1 cellular context compared by ENCODE assay signal in the genomic region with DNA sequence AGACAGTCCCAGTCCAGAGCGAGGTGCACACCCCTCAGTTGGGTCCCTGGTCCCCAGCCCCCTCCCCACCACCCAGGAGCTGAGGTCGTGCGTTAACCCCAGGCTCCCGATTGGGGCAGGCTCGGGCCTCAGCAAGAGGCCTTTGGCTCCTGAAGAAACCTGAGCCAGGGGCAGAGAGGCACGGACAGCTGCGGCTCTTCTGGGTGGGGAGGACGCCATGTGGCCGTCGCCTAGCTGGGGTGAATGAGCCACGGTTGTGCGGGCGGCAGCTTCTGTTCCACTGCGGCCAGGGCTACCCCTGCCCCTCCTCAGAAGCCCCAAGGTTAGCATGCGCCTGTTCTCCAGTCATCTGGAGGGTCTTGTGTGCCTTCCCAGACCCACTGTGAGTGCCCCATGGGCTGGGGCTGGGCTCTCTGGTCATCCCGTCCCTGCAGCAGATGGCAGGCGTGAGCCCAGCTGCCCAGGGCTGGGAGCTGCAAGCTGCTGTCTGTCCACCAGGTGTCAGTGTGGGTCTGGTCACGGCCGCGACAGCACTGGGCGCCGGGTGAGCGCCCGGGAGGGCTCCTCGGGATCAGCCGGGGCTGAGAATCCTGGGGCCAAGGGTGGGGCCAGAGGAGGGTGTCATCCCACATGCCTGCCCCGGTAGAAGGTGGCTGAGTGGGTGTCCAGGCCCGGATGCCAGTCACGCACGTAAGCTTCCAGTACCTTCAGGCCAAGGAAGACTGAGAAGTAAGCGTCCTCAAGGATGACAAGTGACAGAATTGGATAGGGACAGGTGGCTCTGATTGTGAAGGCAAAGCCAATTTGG.
TF ChIP-seq lines count a peak whose summit lies in the region.

No MANE protein-coding gene starts in this region.

TF ChIP-seq in GM12878, 131 proteins besides CTCF, POLR2A, EP300 and RAD21:
- TF ChIP-seq YY1 (IDR thresholded peaks at IDR 0.05; ENCODE audit: low read depth, low read length) (0 out of 2 replicates have a peak, but pooled peaks have one; percentile 51), SIN3A (IDR thresholded peaks at IDR 0.05; ENCODE audit: low read depth, low read length) (no peak), MTA2 (IDR thresholded peaks at IDR 0.05; ENCODE audit: low read depth) (no peak), CEBPB (IDR thresholded peaks at IDR 0.05; ENCODE audit: borderline replicate concordance in 1 of 2, low read depth in 2 of 2, low read length in 2 of 2) (no peak), ZNF384 (IDR thresholded peaks at IDR 0.05; ENCODE audit: borderline replicate concordance, low read depth, low read length) (no peak), SMC3 (IDR thresholded peaks at IDR 0.05; ENCODE audit: borderline replicate concordance, low read length) (peak; percentile 73; the same call in 1 of the 2 replicates), BMI1 (IDR thresholded peaks at IDR 0.05; ENCODE audit: borderline replicate concordance) (no peak), HCFC1 (IDR thresholded peaks at IDR 0.05; ENCODE audit: low read length) (no peak), WRNIP1 (IDR thresholded peaks at IDR 0.05; ENCODE audit: borderline replicate concordance, low read depth, low read length) (no peak), KDM1A (IDR thresholded peaks at IDR 0.05; ENCODE audit: borderline replicate concordance) (no peak), RAD51 (IDR thresholded peaks at IDR 0.05) (no peak), ZZZ3 (IDR thresholded peaks at IDR 0.05; ENCODE audit: control insufficient read depth, insufficient read length, low read depth) (no peak), POU2F2 (IDR thresholded peaks at IDR 0.05; ENCODE audit: borderline replicate concordance, low read depth, low read length) (peak; percentile 18; the same call in 1 of the 3 replicates), CHD4 (IDR thresholded peaks at IDR 0.05) (no peak)
- TF ChIP-seq, protein P1, sequence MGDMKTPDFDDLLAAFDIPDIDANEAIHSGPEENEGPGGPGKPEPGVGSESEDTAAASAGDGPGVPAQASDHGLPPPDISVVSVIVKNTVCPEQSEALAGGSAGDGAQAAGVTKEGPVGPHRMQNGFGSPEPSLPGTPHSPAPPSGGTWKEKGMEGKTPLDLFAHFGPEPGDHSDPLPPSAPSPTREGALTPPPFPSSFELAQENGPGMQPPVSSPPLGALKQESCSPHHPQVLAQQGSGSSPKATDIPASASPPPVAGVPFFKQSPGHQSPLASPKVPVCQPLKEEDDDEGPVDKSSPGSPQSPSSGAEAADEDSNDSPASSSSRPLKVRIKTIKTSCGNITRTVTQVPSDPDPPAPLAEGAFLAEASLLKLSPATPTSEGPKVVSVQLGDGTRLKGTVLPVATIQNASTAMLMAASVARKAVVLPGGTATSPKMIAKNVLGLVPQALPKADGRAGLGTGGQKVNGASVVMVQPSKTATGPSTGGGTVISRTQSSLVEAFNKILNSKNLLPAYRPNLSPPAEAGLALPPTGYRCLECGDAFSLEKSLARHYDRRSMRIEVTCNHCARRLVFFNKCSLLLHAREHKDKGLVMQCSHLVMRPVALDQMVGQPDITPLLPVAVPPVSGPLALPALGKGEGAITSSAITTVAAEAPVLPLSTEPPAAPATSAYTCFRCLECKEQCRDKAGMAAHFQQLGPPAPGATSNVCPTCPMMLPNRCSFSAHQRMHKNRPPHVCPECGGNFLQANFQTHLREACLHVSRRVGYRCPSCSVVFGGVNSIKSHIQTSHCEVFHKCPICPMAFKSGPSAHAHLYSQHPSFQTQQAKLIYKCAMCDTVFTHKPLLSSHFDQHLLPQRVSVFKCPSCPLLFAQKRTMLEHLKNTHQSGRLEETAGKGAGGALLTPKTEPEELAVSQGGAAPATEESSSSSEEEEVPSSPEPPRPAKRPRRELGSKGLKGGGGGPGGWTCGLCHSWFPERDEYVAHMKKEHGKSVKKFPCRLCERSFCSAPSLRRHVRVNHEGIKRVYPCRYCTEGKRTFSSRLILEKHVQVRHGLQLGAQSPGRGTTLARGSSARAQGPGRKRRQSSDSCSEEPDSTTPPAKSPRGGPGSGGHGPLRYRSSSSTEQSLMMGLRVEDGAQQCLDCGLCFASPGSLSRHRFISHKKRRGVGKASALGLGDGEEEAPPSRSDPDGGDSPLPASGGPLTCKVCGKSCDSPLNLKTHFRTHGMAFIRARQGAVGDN (IDR thresholded peaks at IDR 0.05) = no peak
- TF ChIP-seq, protein P2, sequence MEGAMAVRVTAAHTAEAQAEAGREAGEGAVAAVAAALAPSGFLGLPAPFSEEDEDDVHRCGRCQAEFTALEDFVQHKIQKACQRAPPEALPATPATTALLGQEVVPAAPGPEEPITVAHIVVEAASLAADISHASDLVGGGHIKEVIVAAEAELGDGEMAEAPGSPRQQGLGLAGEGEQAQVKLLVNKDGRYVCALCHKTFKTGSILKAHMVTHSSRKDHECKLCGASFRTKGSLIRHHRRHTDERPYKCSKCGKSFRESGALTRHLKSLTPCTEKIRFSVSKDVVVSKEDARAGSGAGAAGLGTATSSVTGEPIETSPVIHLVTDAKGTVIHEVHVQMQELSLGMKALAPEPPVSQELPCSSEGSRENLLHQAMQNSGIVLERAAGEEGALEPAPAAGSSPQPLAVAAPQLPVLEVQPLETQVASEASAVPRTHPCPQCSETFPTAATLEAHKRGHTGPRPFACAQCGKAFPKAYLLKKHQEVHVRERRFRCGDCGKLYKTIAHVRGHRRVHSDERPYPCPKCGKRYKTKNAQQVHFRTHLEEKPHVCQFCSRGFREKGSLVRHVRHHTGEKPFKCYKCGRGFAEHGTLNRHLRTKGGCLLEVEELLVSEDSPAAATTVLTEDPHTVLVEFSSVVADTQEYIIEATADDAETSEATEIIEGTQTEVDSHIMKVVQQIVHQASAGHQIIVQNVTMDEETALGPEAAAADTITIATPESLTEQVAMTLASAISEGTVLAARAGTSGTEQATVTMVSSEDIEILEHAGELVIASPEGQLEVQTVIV (IDR thresholded peaks at IDR 0.05; ENCODE audit: borderline replicate concordance, partially characterized antibody) = no peak
- TF ChIP-seq, protein P3, sequence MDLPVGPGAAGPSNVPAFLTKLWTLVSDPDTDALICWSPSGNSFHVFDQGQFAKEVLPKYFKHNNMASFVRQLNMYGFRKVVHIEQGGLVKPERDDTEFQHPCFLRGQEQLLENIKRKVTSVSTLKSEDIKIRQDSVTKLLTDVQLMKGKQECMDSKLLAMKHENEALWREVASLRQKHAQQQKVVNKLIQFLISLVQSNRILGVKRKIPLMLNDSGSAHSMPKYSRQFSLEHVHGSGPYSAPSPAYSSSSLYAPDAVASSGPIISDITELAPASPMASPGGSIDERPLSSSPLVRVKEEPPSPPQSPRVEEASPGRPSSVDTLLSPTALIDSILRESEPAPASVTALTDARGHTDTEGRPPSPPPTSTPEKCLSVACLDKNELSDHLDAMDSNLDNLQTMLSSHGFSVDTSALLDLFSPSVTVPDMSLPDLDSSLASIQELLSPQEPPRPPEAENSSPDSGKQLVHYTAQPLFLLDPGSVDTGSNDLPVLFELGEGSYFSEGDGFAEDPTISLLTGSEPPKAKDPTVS (IDR thresholded peaks at IDR 0.05; ENCODE audit: low read depth, low read length) = no peak
- TF ChIP-seq, protein P4, sequence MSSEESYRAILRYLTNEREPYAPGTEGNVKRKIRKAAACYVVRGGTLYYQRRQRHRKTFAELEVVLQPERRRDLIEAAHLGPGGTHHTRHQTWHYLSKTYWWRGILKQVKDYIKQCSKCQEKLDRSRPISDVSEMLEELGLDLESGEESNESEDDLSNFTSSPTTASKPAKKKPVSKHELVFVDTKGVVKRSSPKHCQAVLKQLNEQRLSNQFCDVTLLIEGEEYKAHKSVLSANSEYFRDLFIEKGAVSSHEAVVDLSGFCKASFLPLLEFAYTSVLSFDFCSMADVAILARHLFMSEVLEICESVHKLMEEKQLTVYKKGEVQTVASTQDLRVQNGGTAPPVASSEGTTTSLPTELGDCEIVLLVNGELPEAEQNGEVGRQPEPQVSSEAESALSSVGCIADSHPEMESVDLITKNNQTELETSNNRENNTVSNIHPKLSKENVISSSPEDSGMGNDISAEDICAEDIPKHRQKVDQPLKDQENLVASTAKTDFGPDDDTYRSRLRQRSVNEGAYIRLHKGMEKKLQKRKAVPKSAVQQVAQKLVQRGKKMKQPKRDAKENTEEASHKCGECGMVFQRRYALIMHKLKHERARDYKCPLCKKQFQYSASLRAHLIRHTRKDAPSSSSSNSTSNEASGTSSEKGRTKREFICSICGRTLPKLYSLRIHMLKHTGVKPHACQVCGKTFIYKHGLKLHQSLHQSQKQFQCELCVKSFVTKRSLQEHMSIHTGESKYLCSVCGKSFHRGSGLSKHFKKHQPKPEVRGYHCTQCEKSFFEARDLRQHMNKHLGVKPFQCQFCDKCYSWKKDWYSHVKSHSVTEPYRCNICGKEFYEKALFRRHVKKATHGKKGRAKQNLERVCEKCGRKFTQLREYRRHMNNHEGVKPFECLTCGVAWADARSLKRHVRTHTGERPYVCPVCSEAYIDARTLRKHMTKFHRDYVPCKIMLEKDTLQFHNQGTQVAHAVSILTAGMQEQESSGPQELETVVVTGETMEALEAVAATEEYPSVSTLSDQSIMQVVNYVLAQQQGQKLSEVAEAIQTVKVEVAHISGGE (CRISPR knock-in tag; IDR thresholded peaks at IDR 0.05) = no peak
- TF ChIP-seq, protein P5, sequence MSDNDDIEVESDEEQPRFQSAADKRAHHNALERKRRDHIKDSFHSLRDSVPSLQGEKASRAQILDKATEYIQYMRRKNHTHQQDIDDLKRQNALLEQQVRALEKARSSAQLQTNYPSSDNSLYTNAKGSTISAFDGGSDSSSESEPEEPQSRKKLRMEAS (IDR thresholded peaks at IDR 0.05; ENCODE audit: low read depth, low read length) = no peak
- TF ChIP-seq, protein P6, sequence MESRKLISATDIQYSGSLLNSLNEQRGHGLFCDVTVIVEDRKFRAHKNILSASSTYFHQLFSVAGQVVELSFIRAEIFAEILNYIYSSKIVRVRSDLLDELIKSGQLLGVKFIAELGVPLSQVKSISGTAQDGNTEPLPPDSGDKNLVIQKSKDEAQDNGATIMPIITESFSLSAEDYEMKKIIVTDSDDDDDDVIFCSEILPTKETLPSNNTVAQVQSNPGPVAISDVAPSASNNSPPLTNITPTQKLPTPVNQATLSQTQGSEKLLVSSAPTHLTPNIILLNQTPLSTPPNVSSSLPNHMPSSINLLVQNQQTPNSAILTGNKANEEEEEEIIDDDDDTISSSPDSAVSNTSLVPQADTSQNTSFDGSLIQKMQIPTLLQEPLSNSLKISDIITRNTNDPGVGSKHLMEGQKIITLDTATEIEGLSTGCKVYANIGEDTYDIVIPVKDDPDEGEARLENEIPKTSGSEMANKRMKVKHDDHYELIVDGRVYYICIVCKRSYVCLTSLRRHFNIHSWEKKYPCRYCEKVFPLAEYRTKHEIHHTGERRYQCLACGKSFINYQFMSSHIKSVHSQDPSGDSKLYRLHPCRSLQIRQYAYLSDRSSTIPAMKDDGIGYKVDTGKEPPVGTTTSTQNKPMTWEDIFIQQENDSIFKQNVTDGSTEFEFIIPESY (IDR thresholded peaks at IDR 0.05) = no peak
TF ChIP-seq in GM12878: peak in this region for 3.
